In genomic region chr16:77744136-77744535, GRCh38 we compare ENCODE assay signal across 29 cellular contexts. TPM values are rescaled to one million over a fixed set of nuclear protein-coding genes. Genes with fewer than 3 reads are reported as not detected.
"Had no signal": no experiment of that assay in that cellular context is flagged by ENCODE, and none has a peak within 500 bp of the region (broad histone marks: within the 10 kb centered on the region; RNA-seq: fewer than 3 reads in every experiment).

No MANE protein-coding gene starts in this region.

- H3K4me1 ChIP-seq: SJCRH30 had no signal

- H3K4me3 Mint-ChIP-seq: activated CD4-positive, alpha-beta memory T cell treated with anti-CD3 and anti-CD28 coated beads for 36 hours; activated CD4-positive, alpha-beta T cell treated with anti-CD3 and anti-CD28 coated beads, Interleukin-2, amount 10 ng/mL, durations not matched to agents 7 days and 5 days; activated naive CD4-positive, alpha-beta T cell treated with anti-CD3 and anti-CD28 coated beads, Interleukin-2, amount 10 ng/mL, durations not matched to agents 7 days and 5 days; activated naive CD8-positive, alpha-beta T cell treated with anti-CD3 and anti-CD28 coated beads for 36 hours; activated T-cell treated with anti-CD3 and anti-CD28 coated beads, Interleukin-2, amount 50 U/mL, for 72 hours had no signal

- ATAC-seq: activated T-cell treated with anti-CD3 and anti-CD28 coated beads, Interleukin-2, amount 50 U/mL, for 72 hours; Panc1 had no signal

- H3K27me3 ChIP-seq: brain microvascular endothelial cell, cardiac muscle cell, SJCRH30 had no signal

- H3K4me1 Mint-ChIP-seq: activated CD4-positive, alpha-beta T cell treated with anti-CD3 and anti-CD28 coated beads, Interleukin-2, amount 10 ng/mL, durations not matched to agents 7 days and 5 days; activated naive CD4-positive, alpha-beta T cell treated with anti-CD3 and anti-CD28 coated beads, Interleukin-2, amount 10 ng/mL, durations not matched to agents 7 days and 5 days; activated naive CD8-positive, alpha-beta T cell treated with anti-CD3 and anti-CD28 coated beads for 36 hours had no signal

- H3K4me3 ChIP-seq: cardiac muscle cell, SJCRH30 had no signal

- H3K36me3 ChIP-seq: brain microvascular endothelial cell, cardiac muscle cell, SJCRH30 had no signal

- H3K9ac ChIP-seq: SK-N-SH had no signal

- H3K9me3 ChIP-seq: SJCRH30, SK-N-SH had no signal

- H3K36me3 Mint-ChIP-seq: activated CD4-positive, alpha-beta memory T cell treated with anti-CD3 and anti-CD28 coated beads for 36 hours; activated naive CD4-positive, alpha-beta T cell treated with anti-CD3 and anti-CD28 coated beads, Interleukin-2, amount 10 ng/mL, durations not matched to agents 7 days and 5 days; activated naive CD8-positive, alpha-beta T cell treated with anti-CD3 and anti-CD28 coated beads for 36 hours had no signal

- H3K27ac Mint-ChIP-seq: activated CD4-positive, alpha-beta memory T cell treated with anti-CD3 and anti-CD28 coated beads for 36 hours; activated CD4-positive, alpha-beta T cell treated with anti-CD3 and anti-CD28 coated beads, Interleukin-2, amount 10 ng/mL, durations not matched to agents 7 days and 5 days; activated naive CD4-positive, alpha-beta T cell treated with anti-CD3 and anti-CD28 coated beads, Interleukin-2, amount 10 ng/mL, durations not matched to agents 7 days and 5 days; activated naive CD8-positive, alpha-beta T cell treated with anti-CD3 and anti-CD28 coated beads for 36 hours; activated T-cell treated with anti-CD3 and anti-CD28 coated beads, Interleukin-2, amount 50 U/mL, for 72 hours; activated T-helper 2 cell treated with anti-CD3 and anti-CD28 coated beads, Interferon-gamma antibody, Interleukin-2, Interleukin-4, amounts not matched to agents 10 μg/mL and 5 μg/mL and 100 μg/mL, durations not matched to agents 14 hours and 24 hours and 36 hours had no signal

- H3K9me3 Mint-ChIP-seq: activated CD4-positive, alpha-beta memory T cell treated with anti-CD3 and anti-CD28 coated beads for 36 hours; activated CD4-positive, alpha-beta T cell treated with anti-CD3 and anti-CD28 coated beads, Interleukin-2, amount 10 ng/mL, durations not matched to agents 7 days and 5 days; activated naive CD4-positive, alpha-beta T cell treated with anti-CD3 and anti-CD28 coated beads, Interleukin-2, amount 10 ng/mL, durations not matched to agents 7 days and 5 days; activated naive CD8-positive, alpha-beta T cell treated with anti-CD3 and anti-CD28 coated beads for 36 hours; activated T-cell treated with anti-CD3 and anti-CD28 coated beads, Interleukin-2, amount 50 U/mL, for 72 hours; activated T-helper 2 cell treated with anti-CD3 and anti-CD28 coated beads, Interferon-gamma antibody, Interleukin-2, Interleukin-4, amounts not matched to agents 10 μg/mL and 5 μg/mL and 100 μg/mL, durations not matched to agents 14 hours and 24 hours and 36 hours had no signal

- DNase-seq: activated CD4-positive, alpha-beta memory T cell treated with anti-CD3 and anti-CD28 coated beads for 36 hours; activated CD4-positive, alpha-beta T cell treated with anti-CD3 and anti-CD28 coated beads, Interleukin-2, amount 10 ng/mL, durations not matched to agents 7 days and 5 days; activated CD4-positive, CD25-positive, alpha-beta regulatory T cell; activated gamma-delta T cell treated with Interleukin-2 at 50 U/mL for 16 hours; activated naive CD4-positive, alpha-beta T cell treated with anti-CD3 and anti-CD28 coated beads, Interleukin-2, amount 10 ng/mL, durations not matched to agents 7 days and 5 days; activated naive CD8-positive, alpha-beta T cell treated with anti-CD3 and anti-CD28 coated beads for 36 hours; activated T-cell treated with anti-CD3 and anti-CD28 coated beads, Interleukin-2, amount 50 U/mL, for 72 hours; brain microvascular endothelial cell; cerebellar nuclear complex; KG1; NCI-H1048; NCI-H187; NCI-H2171; NCI-H345; NCI-H510A; NCI-H526 treated with DMSO at 0.1 percent for 48 hours; Right ventricle myocardium superior; RPMI8226; SJCRH30; SK-N-SH; T-helper 1 cell had no signal

- H3K27ac ChIP-seq: brain microvascular endothelial cell, cardiac muscle cell, SJCRH30, VCaP had no signal

- H3K9me2 ChIP-seq: SK-N-SH had no signal

- H3K4me2 ChIP-seq: SK-N-SH had no signal

- H3K27me3 Mint-ChIP-seq: activated CD4-positive, alpha-beta T cell treated with anti-CD3 and anti-CD28 coated beads, Interleukin-2, amount 10 ng/mL, durations not matched to agents 7 days and 5 days; activated naive CD4-positive, alpha-beta T cell treated with anti-CD3 and anti-CD28 coated beads, Interleukin-2, amount 10 ng/mL, durations not matched to agents 7 days and 5 days had no signal

RNA-seq across cellular contexts. Expression of gene NUDT7, which starts 21.8 kb away (rescaled TPM):
- total RNA-seq: SJCRH30 had no signal

RNA-seq across cellular contexts. Expression of gene VAT1L, which starts 44.2 kb away (rescaled TPM):
- total RNA-seq: activated CD4-positive, alpha-beta memory T cell treated with anti-CD3 and anti-CD28 coated beads for 36 hours; activated CD4-positive, alpha-beta T cell treated with anti-CD3 and anti-CD28 coated beads, Interleukin-2, amount 10 ng/mL, durations not matched to agents 7 days and 5 days; activated CD8-positive, alpha-beta memory T cell treated with anti-CD3 and anti-CD28 coated beads for 36 hours; activated naive CD8-positive, alpha-beta T cell treated with anti-CD3 and anti-CD28 coated beads for 36 hours; activated T-helper 2 cell treated with anti-CD3 and anti-CD28 coated beads, Interferon-gamma antibody, Interleukin-2, Interleukin-4, amounts not matched to agents 10 μg/mL and 5 μg/mL and 100 μg/mL, durations not matched to agents 14 hours and 24 hours and 36 hours; LHCN-M2; OCI-LY7; SJCRH30; T-helper 2 cell treated with Interferon-gamma antibody and Interleukin-4, amounts not matched to agents 100 ng/mL and 5 ng/mL, for 36 hours had no signal
